In the genomic region with DNA sequence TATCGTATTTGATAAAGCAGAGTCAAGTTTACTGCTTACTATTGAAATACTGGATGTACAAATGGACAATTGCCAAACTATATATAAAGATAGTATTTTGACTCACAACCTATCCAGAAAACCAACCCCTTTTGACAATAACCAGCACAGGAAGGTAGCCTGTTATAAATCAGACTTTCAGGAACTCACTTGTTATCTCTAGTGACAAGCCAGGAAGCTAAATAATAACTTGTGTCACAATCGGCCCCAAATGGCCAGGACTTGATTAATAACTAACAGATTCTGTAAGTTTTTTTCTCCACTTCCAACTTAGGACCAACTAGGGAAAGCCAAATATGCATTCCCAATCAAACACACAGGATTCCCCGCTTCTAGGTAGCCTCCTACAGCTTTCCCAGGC, we compare ENCODE assay signal across 19 cellular contexts.
"Had no signal": no experiment of that assay in that cellular context is flagged by ENCODE, and none has a peak within 500 bp of the region (broad histone marks: within the 10 kb centered on the region; RNA-seq: fewer than 3 reads in every experiment).

No MANE protein-coding gene starts in this region.

- H3K27me3 ChIP-seq: gastroesophageal sphincter, thyroid gland, upper lobe of right lung had no signal

- DNase-seq: activated CD8-positive, alpha-beta memory T cell treated with anti-CD3 and anti-CD28 coated beads for 24 hours; activated CD8-positive, alpha-beta memory T cell treated with anti-CD3 and anti-CD28 coated beads, Interleukin-2, amount 50 U/mL, for 4 hours; activated naive CD4-positive, alpha-beta T cell; activated naive CD8-positive, alpha-beta T cell treated with anti-CD3 and anti-CD28 coated beads for 36 hours; activated T-cell treated with anti-CD3 and anti-CD28 coated beads, Interleukin-2, amount 50 U/mL, for 24 hours; amniotic stem cell; cortex of kidney; effector CD4-positive, alpha-beta T cell; head of caudate nucleus; lower lobe of right lung; naive thymus-derived CD8-positive, alpha-beta T cell; stimulated activated CD4-positive, alpha-beta T cell treated with anti-CD3 and anti-CD28 coated beads, Interleukin-4, amount 100 ng/mL, for 24 hours; stimulated activated naive CD8-positive, alpha-beta T cell treated with anti-CD3 and anti-CD28 coated beads, Interleukin-15, Interleukin-2, amounts not matched to agents 100 U/mL and 50 U/mL, for 24 hours; T-helper 9 cell; thyroid gland; upper lobe of right lung had no signal

- H3K9me3 ChIP-seq: gastroesophageal sphincter, lower lobe of right lung, thyroid gland, upper lobe of right lung had no signal

- H3K36me3 ChIP-seq: gastroesophageal sphincter, lower lobe of right lung, thyroid gland, upper lobe of right lung had no signal

- H3K27ac ChIP-seq: gastroesophageal sphincter, lower lobe of right lung, thyroid gland, upper lobe of right lung had no signal

- ATAC-seq: gastroesophageal sphincter; lower lobe of right lung; naive thymus-derived CD8-positive, alpha-beta T cell; stimulated activated naive CD8-positive, alpha-beta T cell treated with anti-CD3 and anti-CD28 coated beads, Interleukin-15, Interleukin-2, amounts not matched to agents 100 U/mL and 50 U/mL, for 24 hours; upper lobe of right lung; WTC11 had no signal

- H3K4me3 ChIP-seq: gastroesophageal sphincter, lower lobe of right lung, thyroid gland, upper lobe of right lung had no signal

- FAIRE-seq: islet of Langerhans had no signal

- H3K4me1 ChIP-seq: gastroesophageal sphincter, lower lobe of right lung, thyroid gland, upper lobe of right lung had no signal
